ENCODE assay signal across 2 cellular contexts in genomic region chr3:40771112-40771511, GRCh38.
TF ChIP-seq lines count a peak whose summit lies in the region.

No MANE protein-coding gene starts in this region.

TF ChIP-seq in GM23338, 12 proteins besides CTCF, POLR2A, EP300 and RAD21:
- TF ChIP-seq, protein P1, sequence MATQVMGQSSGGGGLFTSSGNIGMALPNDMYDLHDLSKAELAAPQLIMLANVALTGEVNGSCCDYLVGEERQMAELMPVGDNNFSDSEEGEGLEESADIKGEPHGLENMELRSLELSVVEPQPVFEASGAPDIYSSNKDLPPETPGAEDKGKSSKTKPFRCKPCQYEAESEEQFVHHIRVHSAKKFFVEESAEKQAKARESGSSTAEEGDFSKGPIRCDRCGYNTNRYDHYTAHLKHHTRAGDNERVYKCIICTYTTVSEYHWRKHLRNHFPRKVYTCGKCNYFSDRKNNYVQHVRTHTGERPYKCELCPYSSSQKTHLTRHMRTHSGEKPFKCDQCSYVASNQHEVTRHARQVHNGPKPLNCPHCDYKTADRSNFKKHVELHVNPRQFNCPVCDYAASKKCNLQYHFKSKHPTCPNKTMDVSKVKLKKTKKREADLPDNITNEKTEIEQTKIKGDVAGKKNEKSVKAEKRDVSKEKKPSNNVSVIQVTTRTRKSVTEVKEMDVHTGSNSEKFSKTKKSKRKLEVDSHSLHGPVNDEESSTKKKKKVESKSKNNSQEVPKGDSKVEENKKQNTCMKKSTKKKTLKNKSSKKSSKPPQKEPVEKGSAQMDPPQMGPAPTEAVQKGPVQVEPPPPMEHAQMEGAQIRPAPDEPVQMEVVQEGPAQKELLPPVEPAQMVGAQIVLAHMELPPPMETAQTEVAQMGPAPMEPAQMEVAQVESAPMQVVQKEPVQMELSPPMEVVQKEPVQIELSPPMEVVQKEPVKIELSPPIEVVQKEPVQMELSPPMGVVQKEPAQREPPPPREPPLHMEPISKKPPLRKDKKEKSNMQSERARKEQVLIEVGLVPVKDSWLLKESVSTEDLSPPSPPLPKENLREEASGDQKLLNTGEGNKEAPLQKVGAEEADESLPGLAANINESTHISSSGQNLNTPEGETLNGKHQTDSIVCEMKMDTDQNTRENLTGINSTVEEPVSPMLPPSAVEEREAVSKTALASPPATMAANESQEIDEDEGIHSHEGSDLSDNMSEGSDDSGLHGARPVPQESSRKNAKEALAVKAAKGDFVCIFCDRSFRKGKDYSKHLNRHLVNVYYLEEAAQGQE (IDR thresholded peaks at IDR 0.05; ENCODE audit: unreplicated experiment) = no peak
- TF ChIP-seq ZNF114 (CRISPR knock-in tag; IDR thresholded peaks at IDR 0.05) = no peak
- no peak for TF ChIP-seq STAT1 (IDR thresholded peaks at IDR 0.05; ENCODE audit: unreplicated experiment)
- TF ChIP-seq CREB1 (CRISPR knock-in tag; IDR thresholded peaks at IDR 0.05; ENCODE audit: low read depth) = no peak
- TF ChIP-seq ETS1 (IDR thresholded peaks at IDR 0.05) = no peak
- TF ChIP-seq EZH2 (IDR thresholded peaks at IDR 0.05; ENCODE audit: low read depth, unreplicated experiment) = no peak
- TF ChIP-seq ZNF331 (CRISPR knock-in tag; IDR thresholded peaks at IDR 0.05; ENCODE audit: low read depth) = no peak
- TF ChIP-seq EZH2phosphoT487 (IDR thresholded peaks at IDR 0.05; ENCODE audit: unreplicated experiment) = no peak
- no peak for TF ChIP-seq NANOG (IDR thresholded peaks at IDR 0.05; ENCODE audit: borderline replicate concordance)
- TF ChIP-seq JUNB (IDR thresholded peaks at IDR 0.05; ENCODE audit: unreplicated experiment) = no peak
- no peak for TF ChIP-seq ZNF462 (CRISPR knock-in tag; IDR thresholded peaks at IDR 0.05)
- TF ChIP-seq POLR2AphosphoS5 (IDR thresholded peaks at IDR 0.05; ENCODE audit: low read depth) = no peak

TF ChIP-seq in WTC11, 78 proteins besides CTCF, POLR2A, EP300 and RAD21 (continued from another document):
- TF ChIP-seq E2F1 (CRISPR knock-in tag; IDR thresholded peaks at IDR 0.05) (no peak), EMX1 (CRISPR knock-in tag; IDR thresholded peaks at IDR 0.05) (no peak), JAZF1 (CRISPR knock-in tag; IDR thresholded peaks at IDR 0.05) (no peak)
TF ChIP-seq in WTC11: peak in this region for 0.
